ENCODE assay signal across 2 cellular contexts in the genomic region with DNA sequence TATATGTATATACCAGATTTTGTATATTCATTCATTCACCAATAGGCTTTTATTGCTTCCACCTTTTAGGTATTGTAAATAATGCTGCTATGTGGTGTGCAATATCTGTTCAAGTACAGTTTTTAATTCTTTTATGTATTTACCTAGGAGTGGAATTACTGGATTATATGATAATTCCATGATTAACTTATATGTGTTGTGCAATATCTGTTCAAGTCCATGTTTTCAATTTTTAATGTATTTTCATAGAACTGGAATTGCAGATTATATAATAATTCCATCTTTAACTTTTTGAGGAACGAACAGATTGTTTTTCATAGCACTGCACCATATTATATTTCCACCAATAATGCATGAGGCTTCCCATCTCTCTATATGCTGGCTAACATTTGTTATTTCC.
TF ChIP-seq lines count a peak whose summit lies in the region.

No MANE protein-coding gene starts in this region.

TF ChIP-seq in IMR-90, 13 proteins besides CTCF, POLR2A, EP300 and RAD21:
- TF ChIP-seq CEBPB (IDR thresholded peaks at IDR 0.05; ENCODE audit: low read depth, low read length) (0 out of 2 replicates have a peak, but pooled peaks have one; percentile 52), CHD1 (IDR thresholded peaks at IDR 0.05; ENCODE audit: low read depth, low read length) (no peak)

TF ChIP-seq in K562, 482 proteins besides CTCF, POLR2A, EP300 and RAD21:
- TF ChIP-seq CEBPG (CRISPR knock-in tag; IDR thresholded peaks at IDR 0.05) (no peak), CEBPG (tag; conservative IDR thresholded peaks at IDR 0.05 in 1 of 2, IDR thresholded peaks at IDR 0.05 in 1 of 2) (peak in 1 of 2 experiments; percentile 78; a peak in 2 of 4 replicates), ZNF165 (CRISPR knock-in tag; IDR thresholded peaks at IDR 0.05; ENCODE audit: borderline replicate concordance) (no peak), CEBPB (tag; IDR thresholded peaks at IDR 0.05) (peak; percentile 74)
